In the genomic region with DNA sequence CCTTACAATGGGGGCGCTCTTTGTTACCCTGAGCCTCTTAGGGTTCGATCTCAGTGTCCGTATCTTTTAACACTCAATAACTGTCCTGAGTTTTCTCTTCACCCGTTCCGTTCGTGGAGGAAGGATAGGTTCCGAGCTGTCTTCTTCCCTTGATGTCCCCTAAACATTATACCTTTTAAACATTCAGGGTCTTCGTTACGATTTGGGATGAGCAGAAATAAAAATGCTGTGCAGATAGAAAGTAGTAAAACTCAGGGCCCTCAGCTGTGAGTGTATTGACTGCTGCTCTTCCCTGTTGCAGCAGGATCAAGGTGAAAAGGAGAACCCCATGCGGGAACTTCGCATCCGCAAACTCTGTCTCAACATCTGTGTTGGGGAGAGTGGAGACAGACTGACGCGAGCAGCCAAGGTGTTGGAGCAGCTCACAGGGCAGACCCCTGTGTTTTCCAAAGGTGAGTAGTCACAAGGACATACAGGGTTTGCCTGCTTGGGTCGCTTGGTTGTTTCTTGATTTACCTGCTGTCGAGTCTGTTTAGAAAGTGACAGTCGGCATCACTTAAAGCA, we compare ENCODE assay signal across 8 cellular contexts. TPM values are rescaled to one million over a fixed set of nuclear protein-coding genes. Genes with fewer than 3 reads are reported as not detected.
DNase-seq lines count a peak whose midpoint lies in the region; ATAC-seq, FAIRE-seq and TF ChIP-seq lines count a peak whose summit lies in the region.

No MANE protein-coding gene starts in this region.

- H3K27ac Mint-ChIP-seq in CD14-positive monocyte = peak overlapping the region; percentile 91 to 97 (median 95)
- H3K27ac Mint-ChIP-seq in natural killer cell = peak overlapping the region; percentile 91 to 93

- H3K4me1 Mint-ChIP-seq in CD14-positive monocyte = peaks cover 44% of the 10 kb centered on the region
- H3K4me1 Mint-ChIP-seq in natural killer cell = peaks cover 52 to 54% of the 10 kb centered on the region in 2 donors

- H3K4me3 ChIP-seq in colonic mucosa = peak overlapping the region; percentile 70

- DNase-seq in CD14-positive monocyte (ENCODE audit: low spot score) (no peak), colonic mucosa (no peak), natural killer cell (no peak), NCI-H2227 treated with DMSO at 0.1 percent for 48 hours (lab: John Stamatoyannopoulos, UW) (no peak), RCC 7860 (ENCODE audit: low spot score) (no peak), NCI-H2081 treated with DMSO at 0.1 percent for 48 hours (lab: John Stamatoyannopoulos, UW) (no peak)

- intact Hi-C loops in CD14-positive monocyte (cut with micrococcal nuclease) = loop anchor here (5.0 kb wide), 2 partner anchors 50 to 60 kb away; a partner anchor contains a TSS
- intact Hi-C loops in colonic mucosa (cut with DNase I) = loop anchor here (2.0 kb wide), 1 partner anchor 50 kb away; a partner anchor contains a TSS
- intact Hi-C loops in natural killer cell (cut with micrococcal nuclease) = no loop called here

- H3K27me3 Mint-ChIP-seq in CD14-positive monocyte (ENCODE audit: low read depth in 3 of 3) (peaks cover 0 to 2% (median 2%) of the 10 kb centered on the region in 3 donors), natural killer cell (ENCODE audit: low read depth in 2 of 2) (no peaks in the 10 kb centered on the region)

- H3K4me1 ChIP-seq in colonic mucosa = peaks cover 6% of the 10 kb centered on the region

- no peak for FAIRE-seq in RCC 7860 (lab: Jason Lieb, UNC)

- no peak for TF ChIP-seq CTCF in CD14-positive monocyte (IDR thresholded peaks at IDR 0.05)
- TF ChIP-seq CTCF in colonic mucosa (IDR thresholded peaks at IDR 0.05) = no peak
- no peak for TF ChIP-seq CTCF in natural killer cell (IDR thresholded peaks at IDR 0.05)

- peak overlapping the region; percentile 77 for H3K27ac ChIP-seq in KOPT-K1 (ENCODE audit: low read depth, low read length, poor library complexity, severe bottlenecking)
- H3K27ac ChIP-seq in colonic mucosa = peak overlapping the region; percentile 68

- H3K36me3 ChIP-seq in KOPT-K1 (ENCODE audit: insufficient read depth, low read length) (peaks cover 54% of the 10 kb centered on the region), colonic mucosa (peaks cover 22% of the 10 kb centered on the region)

- ATAC-seq in natural killer cell (no peak), HG03469 (IDR thresholded peaks at IDR 0.05; ENCODE audit: unreplicated experiment) (no peak)

- H3K9me3 ChIP-seq in KOPT-K1 (ENCODE audit: insufficient read depth, low read length, poor library complexity, severe bottlenecking) (no peaks in the 10 kb centered on the region), colonic mucosa (no peaks in the 10 kb centered on the region)

- H3K9ac ChIP-seq in colonic mucosa (ENCODE audit: low read depth in 2 of 2, low read length in 2 of 2) = peak overlapping the region; percentile 86 to 91

- H3K4me3 Mint-ChIP-seq in CD14-positive monocyte (peak overlapping the region; percentile 92 to 97), natural killer cell (peak overlapping the region; percentile 97)

- H3K36me3 Mint-ChIP-seq in CD14-positive monocyte = peaks cover 48% of the 10 kb centered on the region in 2 donors
- peaks cover 22% of the 10 kb centered on the region for H3K36me3 Mint-ChIP-seq in natural killer cell

- H3K9me3 Mint-ChIP-seq in CD14-positive monocyte (peaks cover 5 to 13% (median 7%) of the 10 kb centered on the region in 7 donors), natural killer cell (no peaks in the 10 kb centered on the region)

- H3K27me3 ChIP-seq in colonic mucosa = no peaks in the 10 kb centered on the region

RNA-seq across cellular contexts. Expression of a gene that starts 0.8 kb away (rescaled TPM):
- 100 to 1,000 TPM; 542 to 552 TPM for polyA plus RNA-seq in CD14-positive monocyte
- total RNA-seq in colonic mucosa = 100 to 1,000 TPM; 871 to 897 TPM
- 100 to 1,000 TPM; 609 to 795 (median 740) TPM for total RNA-seq in natural killer cell

RNA-seq across cellular contexts. Expression of a gene that starts 50.9 kb away (rescaled TPM):
- 10 to 100 TPM; 28.7 to 31.2 TPM for polyA plus RNA-seq in CD14-positive monocyte
- total RNA-seq in colonic mucosa (10 to 100 TPM; 32.6 to 33.0 TPM), natural killer cell (10 to 100 TPM; 28.7 to 48.2 (median 36.9) TPM)
